8 cellular contexts compared by ENCODE assay signal in genomic region chr2:50374117-50374516, GRCh38.
"Had no signal": no experiment of that assay in that cellular context is flagged by ENCODE, and none has a peak within 500 bp of the region (broad histone marks: within the 10 kb centered on the region; RNA-seq: fewer than 3 reads in every experiment).

No MANE protein-coding gene starts in this region.

- FAIRE-seq: G401.6, GM12878, GM12891, GM12892, GM18507, GM19239 had no signal

- H3K4me3 ChIP-seq: GM12878 had no signal

- ATAC-seq: GM12878 had no signal

- DNase-seq: GDM1, GF-D8 had no signal
